In genomic region chr13:26749285-26749684, GRCh38 we compare ENCODE assay signal across 1 cellular context.
A peak's percentile ranks its signal among the peaks of the same experiment; 100 is the strongest.
TF ChIP-seq lines count a peak whose summit lies in the region.

No MANE protein-coding gene starts in this region.

TF ChIP-seq in K562, 482 proteins besides CTCF, POLR2A, EP300 and RAD21:
- no peak for TF ChIP-seq ZNF778 (CRISPR knock-in tag; IDR thresholded peaks at IDR 0.05)
- TF ChIP-seq VEZF1 (CRISPR knock-in tag; IDR thresholded peaks at IDR 0.05): peak; percentile 37; the same call in 1 of the 2 replicates
